9 cellular contexts compared by ENCODE assay signal in genomic region chr15:51229907-51230328, GRCh38.
A peak's percentile ranks its signal among the peaks of the same experiment; 100 is the strongest.
DNase-seq lines count a peak whose midpoint lies in the region; ATAC-seq and TF ChIP-seq lines count a peak whose summit lies in the region.
"Had no signal": no experiment of that assay in that cellular context is flagged by ENCODE, and none has a peak within 500 bp of the region (broad histone marks: within the 10 kb centered on the region; RNA-seq: fewer than 3 reads in every experiment).

No MANE protein-coding gene starts in this region.

- H3K9ac ChIP-seq in endodermal cell (ENCODE audit: extremely low read depth, low read length, poor library complexity, severe bottlenecking) (no peak overlapping the region), neuronal stem cell (ENCODE audit: low read depth, low read length, poor library complexity) (no peak overlapping the region)

- H4K8ac ChIP-seq in neuronal stem cell (ENCODE audit: low read depth, low read length): no peak overlapping the region

- no peak overlapping the region for H3K27ac Mint-ChIP-seq in endodermal cell
- H3K27ac Mint-ChIP-seq: activated naive CD8-positive, alpha-beta T cell had no signal

- H3K18ac ChIP-seq in neuronal stem cell (ENCODE audit: low read length): no peak overlapping the region

- H3K27ac ChIP-seq in endodermal cell (ENCODE audit: low read depth, low read length) (no peak overlapping the region), neuronal stem cell (replicated peaks; ENCODE audit: low read length) (peak overlapping the region; percentile 1)

- no peak for ATAC-seq in HG03354 (IDR thresholded peaks at IDR 0.05; ENCODE audit: poor library complexity, severe bottlenecking, unreplicated experiment)
- ATAC-seq in GM19397 (IDR thresholded peaks at IDR 0.05; ENCODE audit: unreplicated experiment): no peak
- ATAC-seq in HG03196 (IDR thresholded peaks at IDR 0.05; ENCODE audit: unreplicated experiment): no peak

- no peaks in the 10 kb centered on the region for H3K9me3 Mint-ChIP-seq in endodermal cell

- no peak overlapping the region for H2BK5ac ChIP-seq in neuronal stem cell (ENCODE audit: low read length)

- no peaks in the 10 kb centered on the region for H3K36me3 ChIP-seq in endodermal cell (ENCODE audit: control insufficient read depth, insufficient read depth, low read length)
- no peaks in the 10 kb centered on the region for H3K36me3 ChIP-seq in neuronal stem cell (replicated peaks in 1 of 2; ENCODE audit: control insufficient read depth in 2 of 2, insufficient read depth in 2 of 2, low read length in 2 of 2)

- H2AK5ac ChIP-seq in neuronal stem cell (ENCODE audit: low read depth, low read length): no peak overlapping the region

- H3K4me2 ChIP-seq in neuronal stem cell (ENCODE audit: insufficient read depth, low read length, poor library complexity, severe bottlenecking): no peak overlapping the region

- TF ChIP-seq CTCF in NB4 (IDR thresholded peaks at IDR 0.05; ENCODE audit: low read depth, low read length) (no peak), endodermal cell (conservative IDR thresholded peaks at IDR 0.05) (peak; percentile 77)

- H3K27me3 ChIP-seq in endodermal cell (ENCODE audit: control insufficient read depth, insufficient read depth, low read length, poor library complexity, severe bottlenecking) (peaks cover 42% of the 10 kb centered on the region), neuronal stem cell (ENCODE audit: control insufficient read depth in 3 of 3, insufficient read depth in 3 of 3, low read depth in 1 of 3, low read length in 3 of 3) (no peaks in the 10 kb centered on the region)

- H3K36me3 Mint-ChIP-seq in endodermal cell (ENCODE audit: low read depth): no peaks in the 10 kb centered on the region
- H3K36me3 Mint-ChIP-seq: activated naive CD8-positive, alpha-beta T cell had no signal

- no peak overlapping the region for H2BK12ac ChIP-seq in neuronal stem cell (ENCODE audit: low read length)

- H3K23ac ChIP-seq in neuronal stem cell (ENCODE audit: low read depth, low read length, poor library complexity): no peak overlapping the region

- H2AFZ ChIP-seq in neuronal stem cell (ENCODE audit: low read length): no peak overlapping the region

- H2BK120ac ChIP-seq in neuronal stem cell (ENCODE audit: low read depth, low read length): no peak overlapping the region

- H3K4me3 ChIP-seq in NB4 (ENCODE audit: low read depth, low read length) (no peak overlapping the region), endodermal cell (ENCODE audit: low read length) (no peak overlapping the region), neuronal stem cell (ENCODE audit: low read length in 2 of 2) (no peak overlapping the region)

- H3K27me3 Mint-ChIP-seq in endodermal cell (ENCODE audit: insufficient read depth): peaks cover 14% of the 10 kb centered on the region

- 33 to 58% methylated on average over 1 to 2 of the region's 2 CpGs for WGBS in endodermal cell (ENCODE audit: insufficient coverage in 1 of 2, insufficient read length in 1 of 2), 2 experiments
- no CpG with 5 or more reads among the region's 2 CpGs for WGBS in neuronal stem cell (ENCODE audit: extremely low coverage in 2 of 2, insufficient read length in 2 of 2, insufficient replicate concordance in 1 of 2), 2 donors

- DNase-seq in GM03348 (ENCODE audit: low spot score): peak; percentile 61
- peak; percentile 52 for DNase-seq in NB4 (ENCODE audit: low read depth)
- peak; percentile 63 for DNase-seq in endodermal cell
- peak; percentile 17 for DNase-seq in neuronal stem cell (ENCODE audit: low spot score)
- DNase-seq in stimulated activated CD4-positive, alpha-beta T cell treated with anti-CD3 and anti-CD28 coated beads, Interleukin-1b, Interleukin-23, amount 100 ng/mL, for 48 hours: no peak

- H3K14ac ChIP-seq in neuronal stem cell (ENCODE audit: low read length): no peak overlapping the region

- no peak overlapping the region for H4K91ac ChIP-seq in neuronal stem cell (ENCODE audit: low read depth, low read length, poor library complexity)

- H3K4me1 ChIP-seq in endodermal cell (ENCODE audit: control insufficient read depth, insufficient read depth, low read length) (no peaks in the 10 kb centered on the region), neuronal stem cell (ENCODE audit: control insufficient read depth in 2 of 2, insufficient read depth in 1 of 2, low read depth in 1 of 2, low read length in 2 of 2) (peaks cover 0 to 8% of the 10 kb centered on the region in 2 donors)

- no peak overlapping the region for H3K4ac ChIP-seq in neuronal stem cell (ENCODE audit: low read length)

- TF ChIP-seq POLR2A in NB4 (IDR thresholded peaks at IDR 0.05; ENCODE audit: extremely low read depth, insufficient read length): no peak

- H3K79me1 ChIP-seq in neuronal stem cell (ENCODE audit: low read depth, low read length): no peaks in the 10 kb centered on the region

- H3K9me3 ChIP-seq in endodermal cell (ENCODE audit: control insufficient read depth, low read length) (no peaks in the 10 kb centered on the region), neuronal stem cell (replicated peaks in 1 of 2; ENCODE audit: control insufficient read depth in 2 of 2, insufficient read depth in 1 of 2, low read depth in 1 of 2, low read length in 2 of 2) (no peaks in the 10 kb centered on the region)

- H3K4me3 Mint-ChIP-seq in endodermal cell: no peak overlapping the region
- H3K4me3 Mint-ChIP-seq: activated naive CD8-positive, alpha-beta T cell had no signal

- H3K4me1 Mint-ChIP-seq in endodermal cell: peaks cover 16% of the 10 kb centered on the region

- H2BK15ac ChIP-seq in neuronal stem cell (ENCODE audit: low read length): no peak overlapping the region
